In the genomic region with DNA sequence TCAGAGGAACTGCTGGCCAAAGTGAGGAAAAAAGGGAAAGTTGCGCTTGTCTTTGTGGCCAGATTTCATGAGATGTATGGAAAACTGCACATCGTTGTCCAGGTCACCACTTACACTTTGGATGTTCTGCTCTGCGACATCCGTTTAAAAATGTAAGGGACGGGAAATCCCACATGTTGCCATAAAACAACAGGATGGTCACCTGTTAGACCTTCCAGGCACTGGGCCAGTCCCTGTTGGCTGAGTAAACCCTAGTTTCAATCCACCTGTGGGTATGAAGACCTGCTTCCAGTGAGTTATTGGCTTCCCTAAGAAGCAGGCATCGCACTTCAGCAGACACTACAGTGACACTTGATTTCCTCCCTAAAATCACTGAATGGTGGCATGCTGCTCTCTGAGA, we compare ENCODE assay signal across 22 cellular contexts. TPM values are rescaled to one million over a fixed set of nuclear protein-coding genes. Genes with fewer than 3 reads are reported as not detected.
"Had no signal": no experiment of that assay in that cellular context is flagged by ENCODE, and none has a peak within 500 bp of the region (broad histone marks: within the 10 kb centered on the region; RNA-seq: fewer than 3 reads in every experiment).

No MANE protein-coding gene starts in this region.

- H3K4me3 ChIP-seq: cardiac muscle cell had no signal

- H3K27ac ChIP-seq: cardiac muscle cell had no signal

- ATAC-seq: activated T-cell treated with anti-CD3 and anti-CD28 coated beads, Interleukin-2, amount 50 U/mL, for 4 hours; PC-3; T-helper 17 cell had no signal

- DNase-seq: activated B cell treated with CpG ODN at 0.5 μM for 24 hours; activated CD4-positive, alpha-beta memory T cell treated with anti-CD3 and anti-CD28 coated beads for 36 hours; activated CD4-positive, alpha-beta T cell treated with anti-CD3 and anti-CD28 coated beads for 1 hour; activated CD4-positive, alpha-beta T cell treated with anti-CD3 and anti-CD28 coated beads, Interleukin-2, amount 10 ng/mL, durations not matched to agents 7 days and 5 days; activated CD8-positive, alpha-beta memory T cell treated with anti-CD3 and anti-CD28 coated beads for 24 hours; activated gamma-delta T cell; activated naive CD4-positive, alpha-beta T cell treated with anti-CD3 and anti-CD28 coated beads for 36 hours; activated T-cell treated with anti-CD3 and anti-CD28 coated beads, Interleukin-2, amount 50 U/mL, for 4 hours; amygdala; MM.1S; NCI-H1105; NCI-H1436; NCI-H187; NCI-H2081; NCI-H510A treated with DMSO at 0.1 percent for 48 hours; PC-3; SHP77 treated with DMSO at 0.1 percent for 48 hours; T-helper 17 cell; T-helper 9 cell had no signal

- H3K36me3 ChIP-seq: cardiac muscle cell had no signal

RNA-seq across cellular contexts. Expression of gene ANKRD22, which starts 25.7 kb away (rescaled TPM):
- total RNA-seq: activated B cell treated with CpG ODN at 0.5 μM for 24 hours, astrocyte, cardiac muscle cell, SK-MEL-5, T-helper 17 cell had no signal
- polyA plus RNA-seq: cardiac muscle cell had no signal
